24 cellular contexts compared by ENCODE assay signal in genomic region chr11:40816976-40817375, GRCh38.
"Had no signal": no experiment of that assay in that cellular context is flagged by ENCODE, and none has a peak within 500 bp of the region (broad histone marks: within the 10 kb centered on the region; RNA-seq: fewer than 3 reads in every experiment).

No MANE protein-coding gene starts in this region.

- ATAC-seq: effector memory CD8-positive, alpha-beta T cell; esophagus mucosa; foreskin keratinocyte; gastrocnemius medialis; gastroesophageal sphincter; heart left ventricle; heart right ventricle had no signal

- H3K9me3 ChIP-seq: esophagus muscularis mucosa, gastrocnemius medialis, gastroesophageal sphincter had no signal

- H3K27me3 ChIP-seq: colonic mucosa, dorsolateral prefrontal cortex, esophagus muscularis mucosa, esophagus squamous epithelium, foreskin keratinocyte, gastrocnemius medialis, gastroesophageal sphincter, heart left ventricle, heart right ventricle had no signal

- H3K27ac ChIP-seq: colonic mucosa, coronary artery, dorsolateral prefrontal cortex, epithelial cell of prostate, esophagus muscularis mucosa, esophagus squamous epithelium, foreskin keratinocyte, gastrocnemius medialis, gastroesophageal sphincter, heart left ventricle, heart right ventricle had no signal

- DNase-seq: colonic mucosa; cortex of kidney; dermis blood vessel endothelial cell; dorsolateral prefrontal cortex; effector CD4-positive, alpha-beta T cell; effector CD8-positive, alpha-beta T cell; effector memory CD4-positive, alpha-beta T cell; effector memory CD8-positive, alpha-beta T cell; endodermal cell; erythroblast; esophagus squamous epithelium; foreskin fibroblast; foreskin keratinocyte; foreskin melanocyte; gastrocnemius medialis; glutamatergic neuron; head of caudate nucleus; heart left ventricle; heart right ventricle had no signal

- H3K36me3 ChIP-seq: colonic mucosa, esophagus muscularis mucosa, esophagus squamous epithelium, gastrocnemius medialis, gastroesophageal sphincter, heart left ventricle, heart right ventricle had no signal

- H3K4me3 ChIP-seq: colonic mucosa, coronary artery, dorsolateral prefrontal cortex, esophagus muscularis mucosa, esophagus squamous epithelium, gastrocnemius medialis, gastroesophageal sphincter, heart left ventricle, heart right ventricle had no signal
